ENCODE assay signal across 1 cellular context in the genomic region with DNA sequence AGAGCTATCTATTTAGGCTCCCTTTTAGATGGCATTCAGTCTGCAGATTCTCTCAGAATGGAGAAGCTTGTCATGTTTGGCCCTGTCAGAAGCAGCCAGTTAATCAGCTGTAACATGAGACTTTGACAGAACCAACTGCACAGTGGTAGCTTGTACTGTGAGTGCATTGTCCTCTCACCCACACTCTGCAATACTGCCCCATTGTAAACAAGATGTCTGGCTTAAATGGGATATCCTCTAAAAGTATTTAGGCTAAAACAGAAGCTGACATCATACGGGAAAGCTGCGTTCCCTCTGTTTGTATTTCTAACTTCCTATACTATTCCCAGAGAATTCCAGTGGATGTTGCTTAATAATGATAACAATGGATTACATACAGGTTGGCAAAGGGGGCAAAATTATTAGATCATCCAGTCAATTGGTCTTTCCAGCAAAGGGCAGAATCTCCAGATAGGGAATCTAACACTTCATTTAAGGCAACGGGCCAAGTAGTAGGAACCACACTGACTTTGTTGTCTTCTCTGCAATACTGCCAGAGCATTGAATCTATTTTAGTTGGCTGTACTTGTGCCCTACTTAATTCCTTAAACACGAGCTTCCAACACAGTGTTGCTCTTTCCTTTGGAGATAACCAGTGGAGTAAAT.
TF ChIP-seq lines count a peak whose summit lies in the region.

No MANE protein-coding gene starts in this region.

TF ChIP-seq in liver, 16 proteins besides CTCF, POLR2A, EP300 and RAD21 (continued from another document):
- TF ChIP-seq, protein P1, sequence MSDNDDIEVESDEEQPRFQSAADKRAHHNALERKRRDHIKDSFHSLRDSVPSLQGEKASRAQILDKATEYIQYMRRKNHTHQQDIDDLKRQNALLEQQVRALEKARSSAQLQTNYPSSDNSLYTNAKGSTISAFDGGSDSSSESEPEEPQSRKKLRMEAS (IDR thresholded peaks at IDR 0.05) = peak; percentile 65
- TF ChIP-seq FOXA2 (IDR thresholded peaks at IDR 0.05) (peak; percentile 90), RXRA (IDR thresholded peaks at IDR 0.05) (peak; percentile 84 to 91), SP1 (IDR thresholded peaks at IDR 0.05) (peak; percentile 78)
